Comparison of ENCODE assay signal across 23 cellular contexts in the genomic region with DNA sequence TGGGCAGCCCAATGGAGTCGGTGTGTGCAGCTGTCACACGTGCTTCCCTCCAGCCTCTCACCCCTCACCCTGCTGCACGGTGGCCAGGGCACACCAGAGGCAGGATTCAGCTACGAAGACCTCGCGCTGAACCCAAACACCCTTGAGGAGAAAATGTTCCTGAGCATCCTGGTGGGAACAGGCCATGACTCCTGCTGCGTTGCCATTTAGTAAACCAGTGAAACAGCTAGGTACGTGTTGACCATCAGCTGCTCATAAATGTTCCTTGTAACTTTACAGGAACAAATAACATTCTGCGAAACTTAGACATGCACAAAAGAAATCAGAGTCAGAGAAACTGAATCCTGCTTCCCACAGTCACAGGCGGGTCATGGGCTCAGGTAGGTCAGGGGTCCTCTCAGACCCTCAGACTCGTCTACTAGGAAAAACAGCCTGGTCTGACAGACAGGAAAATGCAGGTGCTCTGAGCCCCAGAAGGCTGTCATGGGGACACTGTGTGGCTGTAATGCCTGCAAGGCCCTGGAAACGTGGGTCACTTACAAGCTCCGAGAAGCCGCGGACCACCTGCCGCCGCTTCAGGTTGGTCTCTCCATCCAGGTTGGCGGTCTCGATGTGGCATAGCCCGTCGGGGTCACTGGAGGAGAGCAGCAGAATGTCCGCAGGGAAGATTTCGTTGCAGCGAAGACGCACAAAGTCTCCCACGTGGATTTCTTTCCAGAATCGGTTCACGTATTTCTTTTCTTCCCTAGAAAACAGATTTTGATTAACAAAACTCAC.
DNase-seq lines count a peak whose midpoint lies in the region; ATAC-seq and TF ChIP-seq lines count a peak whose summit lies in the region.
"Had no signal": no experiment of that assay in that cellular context is flagged by ENCODE, and none has a peak within 500 bp of the region (broad histone marks: within the 10 kb centered on the region; RNA-seq: fewer than 3 reads in every experiment).

No MANE protein-coding gene starts in this region.

- H4K8ac ChIP-seq in IMR-90 (ENCODE audit: low read depth in 2 of 2, low read length in 2 of 2) (no peak overlapping the region), neuronal stem cell (ENCODE audit: low read depth, low read length) (no peak overlapping the region)

- TF ChIP-seq RAD21 in IMR-90 (IDR thresholded peaks at IDR 0.05; ENCODE audit: low read length) = no peak

- H2BK5ac ChIP-seq in IMR-90 (ENCODE audit: low read depth, low read length, poor library complexity, severe bottlenecking) = no peak overlapping the region
- peak overlapping the region; percentile 19 for H2BK5ac ChIP-seq in neuronal stem cell (ENCODE audit: low read length)

- no peaks in the 10 kb centered on the region for H3K36me3 ChIP-seq in IMR-90 (ENCODE audit: control insufficient read depth, insufficient read depth, low read length)
- H3K36me3 ChIP-seq in ascending aorta = peaks cover 11 to 12% of the 10 kb centered on the region in 2 donors
- no peaks in the 10 kb centered on the region for H3K36me3 ChIP-seq in neuronal stem cell (replicated peaks in 1 of 2; ENCODE audit: control insufficient read depth in 2 of 2, insufficient read depth in 2 of 2, low read length in 2 of 2)
- peaks cover 9% of the 10 kb centered on the region for H3K36me3 ChIP-seq in thoracic aorta
- no peaks in the 10 kb centered on the region for H3K36me3 ChIP-seq in mucosa of descending colon (ENCODE audit: low read depth)
- H3K36me3 ChIP-seq in GM23338 (ENCODE audit: insufficient read depth) = no peaks in the 10 kb centered on the region
- H3K36me3 ChIP-seq: MG63, SJCRH30 had no signal

- H2AFZ ChIP-seq in IMR-90 (replicated peaks; ENCODE audit: low read length, poor library complexity) (no peak overlapping the region), neuronal stem cell (ENCODE audit: low read length) (no peak overlapping the region), GM23338 (no peak overlapping the region)

- no peak overlapping the region for H4K5ac ChIP-seq in IMR-90 (ENCODE audit: low read depth, low read length)

- no peak overlapping the region for H3K27ac Mint-ChIP-seq in GM23338
- H3K27ac Mint-ChIP-seq: CD4-positive, alpha-beta memory T cell had no signal

- H2BK120ac ChIP-seq in IMR-90 (ENCODE audit: low read depth, low read length) = peak overlapping the region; percentile 4; the same call in 1 of the 2 replicates
- peak overlapping the region; percentile 74 for H2BK120ac ChIP-seq in neuronal stem cell (ENCODE audit: low read depth, low read length)

- no peak overlapping the region for H3K23ac ChIP-seq in IMR-90 (ENCODE audit: low read depth, low read length)
- H3K23ac ChIP-seq in neuronal stem cell (ENCODE audit: low read depth, low read length, poor library complexity) = no peak overlapping the region

- H3K4me2 ChIP-seq in IMR-90 (ENCODE audit: low read depth, low read length) (no peak overlapping the region), neuronal stem cell (ENCODE audit: insufficient read depth, low read length, poor library complexity, severe bottlenecking) (no peak overlapping the region), GM23338 (no peak overlapping the region)
- H3K4me2 ChIP-seq: BLaER1 treated with 17β-estradiol and CSF1 and Interleukin-3, amounts not matched to agents 10 nM and 100 nM had no signal

- H3K18ac ChIP-seq in IMR-90 (ENCODE audit: low read depth, low read length) (no peak overlapping the region), neuronal stem cell (ENCODE audit: low read length) (peak overlapping the region; percentile 87)

- H3K79me1 ChIP-seq in IMR-90 (ENCODE audit: low read depth in 1 of 2, low read length in 2 of 2) = peaks cover 18 to 63% of the 10 kb centered on the region in 2 experiments
- H3K79me1 ChIP-seq in neuronal stem cell (ENCODE audit: low read depth, low read length) = no peaks in the 10 kb centered on the region

- no peaks in the 10 kb centered on the region for H3K9me2 ChIP-seq in GM23338 (ENCODE audit: insufficient read depth)

- no peaks in the 10 kb centered on the region for H3K9me3 ChIP-seq in IMR-90 (ENCODE audit: control insufficient read depth, insufficient read depth, low read length)
- H3K9me3 ChIP-seq in ascending aorta = no peaks in the 10 kb centered on the region
- no peaks in the 10 kb centered on the region for H3K9me3 ChIP-seq in neuronal stem cell (replicated peaks in 1 of 2; ENCODE audit: control insufficient read depth in 2 of 2, insufficient read depth in 1 of 2, low read depth in 1 of 2, low read length in 2 of 2)
- H3K9me3 ChIP-seq in thoracic aorta = no peaks in the 10 kb centered on the region
- peaks cover 9% of the 10 kb centered on the region for H3K9me3 ChIP-seq in mucosa of descending colon
- H3K9me3 ChIP-seq: BLaER1 treated with 17β-estradiol and CSF1 and Interleukin-3, amounts not matched to agents 10 nM and 100 nM; Caco-2; MG63; SJCRH30 had no signal

- CTCF ChIA-PET in IMR-90 (lab: Yijun Ruan, JAX) = no interaction called here

- POLR2A ChIA-PET in IMR-90 (lab: Charles Lee; ENCODE audit: unreplicated experiment) = no interaction called here

- 91% methylated on average over 16 of the region's 28 CpGs; no CpG with 5 or more reads in 1 of the 2 experiments for WGBS in IMR-90 (ENCODE audit: extremely low coverage in 2 of 2, insufficient read length in 1 of 2), 2 experiments
- no CpG with 5 or more reads among the region's 28 CpGs for WGBS in neuronal stem cell (ENCODE audit: extremely low coverage in 2 of 2, insufficient read length in 2 of 2, insufficient replicate concordance in 1 of 2), 2 donors

- dilution Hi-C loops in IMR-90 (cut with HindIII; ENCODE audit: low sequenced_read_pairs, unreplicated experiment) = no loop called here

- intact Hi-C loops in IMR-90 (cut with micrococcal nuclease) = no loop called here
- intact Hi-C loops in ascending aorta (cut with DNase I) = loop anchor here (10.0 kb wide), 1 partner anchor 304 kb away; no protein-coding TSS in a partner anchor
- intact Hi-C loops in mucosa of descending colon (cut with DNase I, micrococcal nuclease) = no loop called here

- peak overlapping the region; percentile 2; the same call in 1 of the 2 replicates for H3K4ac ChIP-seq in IMR-90 (ENCODE audit: low read depth, low read length)
- H3K4ac ChIP-seq in neuronal stem cell (ENCODE audit: low read length) = no peak overlapping the region

- H3K27me3 ChIP-seq in IMR-90 (ENCODE audit: control insufficient read depth, insufficient read depth, low read length) (no peaks in the 10 kb centered on the region), ascending aorta (no peaks in the 10 kb centered on the region), neuronal stem cell (ENCODE audit: control insufficient read depth in 3 of 3, insufficient read depth in 3 of 3, low read depth in 1 of 3, low read length in 3 of 3) (peaks cover 0 to 3% (median 0%) of the 10 kb centered on the region in 3 experiments), thoracic aorta (replicated peaks; ENCODE audit: insufficient read depth) (no peaks in the 10 kb centered on the region), GM23338 (ENCODE audit: insufficient read depth) (no peaks in the 10 kb centered on the region)
- H3K27me3 ChIP-seq: MG63, SJCRH30 had no signal

- H3K79me2 ChIP-seq in GM23338 (replicated peaks; ENCODE audit: insufficient read depth) = no peaks in the 10 kb centered on the region

- DNase-seq in IMR-90 (no peak), ascending aorta (ENCODE audit: low spot score in 2 of 2) (no peak), neuronal stem cell (ENCODE audit: low spot score) (no peak), thoracic aorta (ENCODE audit: low spot score) (no peak), mucosa of descending colon (no peak), GM23338 (ENCODE audit: low spot score) (no peak), cerebellar cortex (ENCODE audit: low spot score) (no peak)
- DNase-seq: CD4-positive, alpha-beta memory T cell; DMS 273 treated with DMSO at 0.1 percent for 48 hours; DMS79 treated with DMSO at 0.1 percent for 48 hours; HCEC 1CT; Kasumi-1; MG63; NCI-H1417; NCI-H1930; NCI-H226; NCI-H510A treated with DMSO at 0.1 percent for 48 hours; NCI-H748 treated with DMSO at 0.1 percent for 48 hours; NK-92 treated with Interleukin-12 subunit alpha and Interleukin-12 subunit beta, amount 100 ng/mL, for 24 hours; SJCRH30 had no signal

- H3K9me3 Mint-ChIP-seq in GM23338 = no peaks in the 10 kb centered on the region
- H3K9me3 Mint-ChIP-seq: CD4-positive, alpha-beta memory T cell had no signal

- no peak for TF ChIP-seq CTCF in IMR-90 (conservative IDR thresholded peaks at IDR 0.05; ENCODE audit: low read depth, low read length)
- TF ChIP-seq CTCF in ascending aorta (IDR thresholded peaks at IDR 0.05) = no peak
- TF ChIP-seq CTCF in thoracic aorta (IDR thresholded peaks at IDR 0.05) = no peak
- TF ChIP-seq CTCF in mucosa of descending colon (IDR thresholded peaks at IDR 0.05) = no peak
- TF ChIP-seq CTCF in GM23338 (conservative IDR thresholded peaks at IDR 0.05; ENCODE audit: low read depth in 2 of 2) = no peak

- H3K4me1 ChIP-seq in IMR-90 (ENCODE audit: control insufficient read depth, insufficient read depth, low read length) (peaks cover 20% of the 10 kb centered on the region), ascending aorta (peaks cover 13 to 23% of the 10 kb centered on the region in 2 donors), neuronal stem cell (ENCODE audit: control insufficient read depth in 2 of 2, insufficient read depth in 1 of 2, low read depth in 1 of 2, low read length in 2 of 2) (peaks cover under 1 to 2% of the 10 kb centered on the region in 2 donors), thoracic aorta (ENCODE audit: control insufficient read depth in 1 of 2, low read depth in 2 of 2) (peaks cover 10 to 69% of the 10 kb centered on the region in 2 donors), mucosa of descending colon (ENCODE audit: low read depth) (no peaks in the 10 kb centered on the region), GM23338 (ENCODE audit: insufficient read depth) (no peaks in the 10 kb centered on the region)
- H3K4me1 ChIP-seq: Caco-2 had no signal

- ATAC-seq in IMR-90 (ENCODE audit: low read depth) (no peak), thoracic aorta (ENCODE audit: insufficient number of reproducible peaks, low FRiP score, low read depth) (no peak), mucosa of descending colon (no peak), GM23338 (no peak)
- ATAC-seq: Panc1 had no signal

- H3K4me3 ChIP-seq in IMR-90 (ENCODE audit: insufficient read depth, low read depth, low read length) (no peak overlapping the region), ascending aorta (no peak overlapping the region), neuronal stem cell (ENCODE audit: low read length in 2 of 2) (no peak overlapping the region), thoracic aorta (no peak overlapping the region), mucosa of descending colon (no peak overlapping the region), GM23338 (no peak overlapping the region)
- H3K4me3 ChIP-seq: BLaER1 treated with 17β-estradiol and CSF1 and Interleukin-3, amounts not matched to agents 10 nM and 100 nM; MG63; SJCRH30 had no signal

- H4K20me1 ChIP-seq in IMR-90 (ENCODE audit: insufficient read depth, low read length) (no peaks in the 10 kb centered on the region), GM23338 (replicated peaks; ENCODE audit: insufficient read depth) (no peaks in the 10 kb centered on the region)

- BruUV-seq in IMR-90 (replicated peaks; lab: Mats Ljungman, UMichigan) = no TSS peak

- H3K27ac ChIP-seq in IMR-90 (ENCODE audit: insufficient read depth, low read length) = no peak overlapping the region
- H3K27ac ChIP-seq in ascending aorta = peak overlapping the region; percentile 74
- H3K27ac ChIP-seq in neuronal stem cell (replicated peaks; ENCODE audit: low read length) = no peak overlapping the region
- H3K27ac ChIP-seq in thoracic aorta = peak overlapping the region; percentile 39 to 60
- H3K27ac ChIP-seq in GM23338 (ENCODE audit: low read depth) = no peak overlapping the region
- H3K27ac ChIP-seq: BLaER1 treated with 17β-estradiol and CSF1 and Interleukin-3, amounts not matched to agents 10 nM and 100 nM; SJCRH30 had no signal

- H2AK5ac ChIP-seq in IMR-90 (ENCODE audit: low read depth, low read length) = no peak overlapping the region
- H2AK5ac ChIP-seq in neuronal stem cell (ENCODE audit: low read depth, low read length) = peak overlapping the region; percentile 50

- H2BK15ac ChIP-seq in IMR-90 (ENCODE audit: low read depth, low read length) = no peak overlapping the region
- no peak overlapping the region for H2BK15ac ChIP-seq in neuronal stem cell (ENCODE audit: low read length)

- no peak overlapping the region for H3K4me3 Mint-ChIP-seq in GM23338
- H3K4me3 Mint-ChIP-seq: CD4-positive, alpha-beta memory T cell had no signal

- no peak overlapping the region for H2BK20ac ChIP-seq in IMR-90 (ENCODE audit: low read depth, low read length)

- H2BK12ac ChIP-seq in neuronal stem cell (ENCODE audit: low read length) = peak overlapping the region; percentile 49

- H2AK9ac ChIP-seq in IMR-90 (replicated peaks; ENCODE audit: low read depth, low read length, poor library complexity) = peak overlapping the region; percentile 42

- in situ Hi-C loops in IMR-90 (cut with MboI; ENCODE audit: low sequenced_read_pairs) = no loop called here

- H3K14ac ChIP-seq in IMR-90 (replicated peaks; ENCODE audit: low read depth, low read length) (no peak overlapping the region), neuronal stem cell (ENCODE audit: low read length) (no peak overlapping the region)

- peaks cover 15% of the 10 kb centered on the region for H3K27me3 Mint-ChIP-seq in GM23338 (ENCODE audit: insufficient read depth, low read depth, poor library complexity)
- H3K27me3 Mint-ChIP-seq: CD4-positive, alpha-beta memory T cell had no signal

- no peaks in the 10 kb centered on the region for H3F3A ChIP-seq in GM23338 (replicated peaks; ENCODE audit: low read depth)

- H3K56ac ChIP-seq in IMR-90 (ENCODE audit: extremely low read depth, insufficient read depth, low read length) = no peak overlapping the region

- no peak overlapping the region for H4K91ac ChIP-seq in IMR-90 (ENCODE audit: insufficient read depth, low read depth, low read length)
- H4K91ac ChIP-seq in neuronal stem cell (ENCODE audit: low read depth, low read length, poor library complexity) = no peak overlapping the region

- H3K4me1 Mint-ChIP-seq in GM23338 = peaks cover 25% of the 10 kb centered on the region

- TF ChIP-seq POLR2A in IMR-90 (IDR thresholded peaks at IDR 0.05; ENCODE audit: low read depth, low read length) = no peak

- H3K36me3 Mint-ChIP-seq in GM23338 (ENCODE audit: low read depth) = no peaks in the 10 kb centered on the region

- peaks cover 20% of the 10 kb centered on the region for H3K9me1 ChIP-seq in IMR-90 (ENCODE audit: insufficient read depth, low read length)

- H3K9ac ChIP-seq in IMR-90 (ENCODE audit: low read depth, low read length) (no peak overlapping the region), neuronal stem cell (ENCODE audit: low read depth, low read length, poor library complexity) (no peak overlapping the region)
- H3K9ac ChIP-seq: BLaER1 treated with 17β-estradiol and CSF1 and Interleukin-3, amounts not matched to agents 10 nM and 100 nM had no signal

Comparison
In these comparisons a context has a peak if more than half of its experiments do, and no peak if none do; other contexts are left out.
1. H3K27ac ChIP-seq: peak in ascending aorta (2 of 2) and thoracic aorta (2 of 2); none in IMR-90 (single experiment), neuronal stem cell (single experiment) and GM23338 (single experiment).